In genomic region chr16:46688101-46688656, GRCh38 we compare ENCODE assay signal across 8 cellular contexts. TPM values are rescaled to one million over a fixed set of nuclear protein-coding genes. Genes with fewer than 3 reads are reported as not detected.
DNase-seq lines count a peak whose midpoint lies in the region; ATAC-seq and TF ChIP-seq lines count a peak whose summit lies in the region.

No MANE protein-coding gene starts in this region.

- POLR2A ChIA-PET in CD8-positive, alpha-beta T cell (lab: Charles Lee) = no interaction called here
- POLR2A ChIA-PET in activated CD4-positive, alpha-beta memory T cell treated with anti-CD3 and anti-CD28 coated beads for 36 hours (lab: Charles Lee) = no interaction called here

- H3K4ac ChIP-seq in neuronal stem cell (ENCODE audit: low read length) = no peak overlapping the region

- intact Hi-C loops in CD8-positive, alpha-beta T cell (cut with DNase I, micrococcal nuclease) = loop anchor here (1.0 to 10.0 kb wide), 11 partner anchors 15 to 1924 kb away; partner anchors contain the start of genes N4BP1 (in 2 of the 2), DNAJA2 (in 1 of the 2), NETO2 (in 1 of the 2) and SHCBP1 (in 1 of the 2)
- intact Hi-C loops in activated CD4-positive, alpha-beta memory T cell treated with anti-CD3 and anti-CD28 coated beads for 36 hours (cut with micrococcal nuclease) = loop anchor here (2.0 to 10.0 kb wide), 4 partner anchors 67 to 1923 kb away; partner anchors contain the start of genes ITFG1, N4BP1, NETO2 and PHKB

- no peaks in the 10 kb centered on the region for H3K27me3 Mint-ChIP-seq in CD8-positive, alpha-beta T cell (ENCODE audit: low read depth)
- H3K27me3 Mint-ChIP-seq in activated CD4-positive, alpha-beta memory T cell treated with anti-CD3 and anti-CD28 coated beads for 36 hours = no peaks in the 10 kb centered on the region

- H3K36me3 ChIP-seq in CD8-positive, alpha-beta T cell (ENCODE audit: insufficient read depth, low read length) = no peaks in the 10 kb centered on the region
- H3K36me3 ChIP-seq in fibroblast of lung (ENCODE audit: control insufficient read depth, insufficient read depth, low read length) (no peaks in the 10 kb centered on the region), neuronal stem cell (replicated peaks in 1 of 2; ENCODE audit: control insufficient read depth in 2 of 2, insufficient read depth in 2 of 2, low read length in 2 of 2) (peaks cover 7 to 26% of the 10 kb centered on the region in 2 donors)

- H3K23ac ChIP-seq in neuronal stem cell (ENCODE audit: low read depth, low read length, poor library complexity) = no peak overlapping the region

- H3K9me3 Mint-ChIP-seq in CD8-positive, alpha-beta T cell = no peaks in the 10 kb centered on the region
- no peaks in the 10 kb centered on the region for H3K9me3 Mint-ChIP-seq in activated CD4-positive, alpha-beta memory T cell treated with anti-CD3 and anti-CD28 coated beads for 36 hours

- H4K20me1 ChIP-seq in fibroblast of lung (ENCODE audit: control insufficient read depth, extremely low read depth, insufficient read depth, low read length) = peaks cover 1% of the 10 kb centered on the region

- no peak overlapping the region for H3K18ac ChIP-seq in neuronal stem cell (ENCODE audit: low read length)

- no peak for ATAC-seq in CD8-positive, alpha-beta T cell
- no peak for ATAC-seq in HG02938 (IDR thresholded peaks at IDR 0.05; ENCODE audit: unreplicated experiment)

- DNase-seq in CD8-positive, alpha-beta T cell = peak in 1 of 7 experiments; percentile 29
- DNase-seq in NOMO-1 treated with dmso at 0.1 percent for 144 hours (lab: John Stamatoyannopoulos, UW; ENCODE audit: unreplicated experiment) (peak; percentile 75), fibroblast of lung (ENCODE audit: low read depth in 2 of 2) (peak in 1 of 2 donors; percentile 35), neuronal stem cell (ENCODE audit: low spot score) (no peak), NCI-H2227 treated with DMSO at 0.1 percent for 48 hours (lab: John Stamatoyannopoulos, UW) (no peak), glomerular visceral epithelial cell (ENCODE audit: extremely low spot score) (no peak)
- no peak for DNase-seq in activated CD4-positive, alpha-beta memory T cell treated with anti-CD3 and anti-CD28 coated beads for 36 hours

- peaks cover 32% of the 10 kb centered on the region for H3K4me1 ChIP-seq in CD8-positive, alpha-beta T cell (ENCODE audit: insufficient read depth, low read length)
- H3K4me1 ChIP-seq in fibroblast of lung (ENCODE audit: control insufficient read depth, extremely low read depth, insufficient read depth, low read length) (no peaks in the 10 kb centered on the region), neuronal stem cell (ENCODE audit: control insufficient read depth in 2 of 2, insufficient read depth in 1 of 2, low read depth in 1 of 2, low read length in 2 of 2) (peaks cover 11 to 23% of the 10 kb centered on the region in 2 donors)

- H4K8ac ChIP-seq in neuronal stem cell (ENCODE audit: low read depth, low read length) = no peak overlapping the region

- CTCF ChIA-PET in CD8-positive, alpha-beta T cell (lab: Charles Lee) = no interaction called here
- CTCF ChIA-PET in activated CD4-positive, alpha-beta memory T cell treated with anti-CD3 and anti-CD28 coated beads for 36 hours (lab: Charles Lee) = no interaction called here

- peak overlapping the region; percentile 98 for H3K4me3 ChIP-seq in CD8-positive, alpha-beta T cell (ENCODE audit: low read depth, low read length)
- H3K4me3 ChIP-seq in fibroblast of lung (replicated peaks in 1 of 4; ENCODE audit: control extremely low read depth in 1 of 4, insufficient read depth in 1 of 4, low read depth in 3 of 4, low read length in 4 of 4) (peak overlapping the region; percentile 77 to 98 (median 94)), neuronal stem cell (ENCODE audit: low read length in 2 of 2) (peak overlapping the region; percentile 75 to 97)

- H3K27me3 ChIP-seq in CD8-positive, alpha-beta T cell (ENCODE audit: insufficient read depth, low read length) = no peaks in the 10 kb centered on the region
- H3K27me3 ChIP-seq in fibroblast of lung (ENCODE audit: control insufficient read depth, insufficient read depth, low read length) (no peaks in the 10 kb centered on the region), neuronal stem cell (ENCODE audit: control insufficient read depth in 3 of 3, insufficient read depth in 3 of 3, low read depth in 1 of 3, low read length in 3 of 3) (no peaks in the 10 kb centered on the region)

- H2BK15ac ChIP-seq in neuronal stem cell (ENCODE audit: low read length) = no peak overlapping the region

- no peak overlapping the region for H4K91ac ChIP-seq in neuronal stem cell (ENCODE audit: low read depth, low read length, poor library complexity)

- H2BK5ac ChIP-seq in neuronal stem cell (ENCODE audit: low read length) = no peak overlapping the region

- no peak overlapping the region for H2BK120ac ChIP-seq in neuronal stem cell (ENCODE audit: low read depth, low read length)

- peaks cover 6% of the 10 kb centered on the region for H3K79me1 ChIP-seq in neuronal stem cell (ENCODE audit: low read depth, low read length)

- peak overlapping the region; percentile 95 for H3K27ac ChIP-seq in CD8-positive, alpha-beta T cell (ENCODE audit: low read depth, low read length)
- peak overlapping the region; percentile 99 for H3K27ac ChIP-seq in fibroblast of lung (ENCODE audit: insufficient read depth, low read length)
- no peak overlapping the region for H3K27ac ChIP-seq in neuronal stem cell (replicated peaks; ENCODE audit: low read length)

- H3K4me2 ChIP-seq in fibroblast of lung (ENCODE audit: extremely low read depth, insufficient read depth, low read length) = peak overlapping the region; percentile 68
- peak overlapping the region; percentile 86 for H3K4me2 ChIP-seq in neuronal stem cell (ENCODE audit: insufficient read depth, low read length, poor library complexity, severe bottlenecking)

- H3K14ac ChIP-seq in neuronal stem cell (ENCODE audit: low read length) = no peak overlapping the region

- WGBS in neuronal stem cell (ENCODE audit: extremely low coverage in 2 of 2, insufficient read length in 2 of 2, insufficient replicate concordance in 1 of 2), 2 donors = no CpG with 5 or more reads among the region's 15 CpGs

- peaks cover 5% of the 10 kb centered on the region for H3K36me3 Mint-ChIP-seq in CD8-positive, alpha-beta T cell
- peaks cover 19% of the 10 kb centered on the region for H3K36me3 Mint-ChIP-seq in activated CD4-positive, alpha-beta memory T cell treated with anti-CD3 and anti-CD28 coated beads for 36 hours

- no peak overlapping the region for H2BK12ac ChIP-seq in neuronal stem cell (ENCODE audit: low read length)

- no peaks in the 10 kb centered on the region for H3K9me3 ChIP-seq in CD8-positive, alpha-beta T cell (ENCODE audit: low read length)
- H3K9me3 ChIP-seq in fibroblast of lung (ENCODE audit: control insufficient read depth, insufficient read depth, low read depth, low read length) (no peaks in the 10 kb centered on the region), neuronal stem cell (replicated peaks in 1 of 2; ENCODE audit: control insufficient read depth in 2 of 2, insufficient read depth in 1 of 2, low read depth in 1 of 2, low read length in 2 of 2) (no peaks in the 10 kb centered on the region)

- H3K4me1 Mint-ChIP-seq in CD8-positive, alpha-beta T cell (ENCODE audit: low read depth) = peaks cover 42% of the 10 kb centered on the region
- peaks cover 55% of the 10 kb centered on the region for H3K4me1 Mint-ChIP-seq in activated CD4-positive, alpha-beta memory T cell treated with anti-CD3 and anti-CD28 coated beads for 36 hours (ENCODE audit: low read depth)

- H3K4me3 Mint-ChIP-seq in CD8-positive, alpha-beta T cell = no peak overlapping the region
- no peak overlapping the region for H3K4me3 Mint-ChIP-seq in activated CD4-positive, alpha-beta memory T cell treated with anti-CD3 and anti-CD28 coated beads for 36 hours

- H3K79me2 ChIP-seq in fibroblast of lung (ENCODE audit: control insufficient read depth, insufficient read depth, low read length) = peaks cover 74% of the 10 kb centered on the region

- H3K9ac ChIP-seq in fibroblast of lung (ENCODE audit: insufficient read depth, low read length) (peak overlapping the region; percentile 98), neuronal stem cell (ENCODE audit: low read depth, low read length, poor library complexity) (peak overlapping the region; percentile 81)

- no peak overlapping the region for H3K27ac Mint-ChIP-seq in CD8-positive, alpha-beta T cell
- H3K27ac Mint-ChIP-seq in activated CD4-positive, alpha-beta memory T cell treated with anti-CD3 and anti-CD28 coated beads for 36 hours = no peak overlapping the region

- no peak for TF ChIP-seq CTCF in CD8-positive, alpha-beta T cell (IDR thresholded peaks at IDR 0.05)
- peak in 1 of 2 donors; percentile 15 for TF ChIP-seq CTCF in fibroblast of lung (conservative IDR thresholded peaks at IDR 0.05 in 1 of 2, IDR thresholded peaks at IDR 0.05 in 1 of 2; ENCODE audit: low read depth in 1 of 2, low read length in 2 of 2)

- peak overlapping the region; percentile 91 for H2AFZ ChIP-seq in fibroblast of lung (ENCODE audit: low read length)
- peak overlapping the region; percentile 94 for H2AFZ ChIP-seq in neuronal stem cell (ENCODE audit: low read length)

- no peak overlapping the region for H2AK5ac ChIP-seq in neuronal stem cell (ENCODE audit: low read depth, low read length)

RNA-seq across cellular contexts. Expression of gene VPS35, which starts 0.8 kb away (rescaled TPM):
- total RNA-seq in CD8-positive, alpha-beta T cell = 10 to 100 TPM; 30.1 to 32.1 TPM
- 92.3 and 93.5 TPM in 2 replicates for total RNA-seq in fibroblast of lung
- polyA plus RNA-seq in fibroblast of lung = 69.1 and 77.2 TPM in 2 replicates
- polyA plus RNA-seq in fibroblast of lung (2012) = 74.3 and 74.7 TPM in 2 replicates
- 9.0 and 18.1 TPM in 2 replicates for polyA minus RNA-seq in fibroblast of lung (ENCODE audit: low replicate concordance)
- polyA plus RNA-seq in neuronal stem cell (2013, experiment 1 of 2) = 41.2 TPM
- polyA plus RNA-seq in neuronal stem cell (2013, experiment 2 of 2) = 42.9 TPM
- total RNA-seq in activated CD4-positive, alpha-beta memory T cell treated with anti-CD3 and anti-CD28 coated beads for 36 hours = 100 to 1,000 TPM; 112 to 114 TPM

RNA-seq across cellular contexts. Expression of gene ORC6, which starts 1.3 kb away (rescaled TPM):
- total RNA-seq in CD8-positive, alpha-beta T cell = 1 to 10 TPM; 4.7 to 5.7 TPM
- total RNA-seq in fibroblast of lung = 1.3 and 5.0 TPM in 2 replicates
- polyA plus RNA-seq in fibroblast of lung = 9.5 and 18.9 TPM in 2 replicates
- 6.8 and 15.7 TPM in 2 replicates for polyA plus RNA-seq in fibroblast of lung (2012)
- 1.8 and 5.9 TPM in 2 replicates for polyA minus RNA-seq in fibroblast of lung (ENCODE audit: low replicate concordance)
- polyA plus RNA-seq in neuronal stem cell (2013, experiment 1 of 2) = 62.3 TPM
- 65.4 TPM for polyA plus RNA-seq in neuronal stem cell (2013, experiment 2 of 2)
- total RNA-seq in activated CD4-positive, alpha-beta memory T cell treated with anti-CD3 and anti-CD28 coated beads for 36 hours = 10 to 100 TPM; 48.6 to 51.7 TPM

RNA-seq across cellular contexts. Expression of gene MYLK3, which starts 60.0 kb away (rescaled TPM):
- total RNA-seq in CD8-positive, alpha-beta T cell = not detected
- 0.17 and 0.26 TPM in 2 replicates for total RNA-seq in fibroblast of lung
- 0.01 and 0.07 TPM in 2 replicates for polyA plus RNA-seq in fibroblast of lung
- polyA plus RNA-seq in fibroblast of lung (2012) = 0.08 TPM in 1 of 2 replicates, not detected in the other
- not detected in 2 replicates for polyA minus RNA-seq in fibroblast of lung (ENCODE audit: low replicate concordance)
- polyA plus RNA-seq in neuronal stem cell (2013, experiment 1 of 2) = 0.10 TPM
- polyA plus RNA-seq in neuronal stem cell (2013, experiment 2 of 2) = 0.11 TPM
- under 1 TPM in 1 of 2 experiments, not detected in 1; 0.15 TPM for total RNA-seq in activated CD4-positive, alpha-beta memory T cell treated with anti-CD3 and anti-CD28 coated beads for 36 hours
